Comparison of ENCODE assay signal across 8 cellular contexts in the genomic region with DNA sequence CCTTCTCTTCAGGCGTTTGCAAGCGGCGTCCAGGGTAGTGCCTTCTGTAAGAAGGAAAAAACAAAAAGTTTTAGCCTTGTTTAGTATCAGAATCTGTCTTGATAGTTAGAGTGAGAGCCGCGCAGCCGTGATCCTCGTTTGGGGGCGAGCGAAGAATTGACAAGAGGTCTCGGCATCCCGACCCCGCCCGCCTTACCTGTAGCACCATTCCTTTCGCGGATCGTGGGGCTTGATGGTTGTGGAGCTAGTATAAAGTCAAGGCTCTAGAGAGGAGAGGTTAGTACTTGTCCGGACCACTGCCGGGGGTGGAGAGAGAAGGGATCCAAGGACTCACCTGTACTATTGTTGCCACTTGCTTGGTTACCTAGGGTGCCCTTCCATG. TPM values are rescaled to one million over a fixed set of nuclear protein-coding genes. Genes with fewer than 3 reads are reported as not detected.
DNase-seq lines count a peak whose midpoint lies in the region; ATAC-seq, FAIRE-seq and TF ChIP-seq lines count a peak whose summit lies in the region.

No MANE protein-coding gene starts in this region.

- CTCF ChIA-PET in mammary epithelial cell (lab: Charles Lee; ENCODE audit: low non-redundant PET), result no interaction called here
- CTCF ChIA-PET in HepG2 (lab: Yijun Ruan, JAX; ENCODE audit: low intra/inter-chr PET ratio, low total read pairs), result no interaction called here

- intact Hi-C loops in mammary epithelial cell (cut with micrococcal nuclease) (loop anchor here (1.0 to 10.0 kb wide), 5 partner anchors 31 to 435 kb away; no protein-coding TSS in a partner anchor), HepG2 (cut with micrococcal nuclease; ENCODE audit: unreplicated experiment) (loop anchor here (5.0 to 10.0 kb wide), 5 partner anchors 35 to 872 kb away; a partner anchor contains a TSS)

- peak overlapping the region; percentile 82 for H3K9ac ChIP-seq in SK-N-MC (ENCODE audit: insufficient read length)
- peak overlapping the region; percentile 92 for H3K9ac ChIP-seq in mammary epithelial cell (ENCODE audit: insufficient read depth, low read length)
- H3K9ac ChIP-seq in HepG2 (ENCODE audit: insufficient read depth, low read depth, low read length), result peak overlapping the region; percentile 56

- H3K4me1 ChIP-seq in mammary epithelial cell (ENCODE audit: insufficient read depth, low read length) (peaks cover 31% of the 10 kb centered on the region), HepG2 (ENCODE audit: insufficient read depth, low read length) (peaks cover 34% of the 10 kb centered on the region)

- 0 out of 4 replicates have a peak, but pooled peaks of 1 of the 2 experiments have one; percentile 5 for TF ChIP-seq EP300 in HepG2 (IDR thresholded peaks at IDR 0.05; ENCODE audit: low read depth in 2 of 2, low read length in 2 of 2)
- no peak for TF ChIP-seq EP300 in HepG2 (CRISPR knock-in tag; IDR thresholded peaks at IDR 0.05; ENCODE audit: borderline replicate concordance)

- no peak for TF ChIP-seq CTCF in mammary epithelial cell (conservative IDR thresholded peaks at IDR 0.05 in 1 of 2, IDR thresholded peaks at IDR 0.05 in 1 of 2; ENCODE audit: extremely low read depth in 1 of 2, insufficient read depth in 1 of 2, low read depth in 1 of 2, low read length in 2 of 2)
- TF ChIP-seq CTCF in HepG2 (CRISPR knock-in tag; IDR thresholded peaks at IDR 0.05), result no peak
- no peak for TF ChIP-seq CTCF in D721Med (IDR thresholded peaks at IDR 0.05; ENCODE audit: insufficient read depth, missing control alignments)

- H3K79me2 ChIP-seq in mammary epithelial cell (ENCODE audit: insufficient read depth, low read length) (peaks cover 54% of the 10 kb centered on the region), HepG2 (ENCODE audit: insufficient read depth, low read length) (peaks cover 13% of the 10 kb centered on the region)

- no peaks in the 10 kb centered on the region for H4K20me1 ChIP-seq in mammary epithelial cell (ENCODE audit: insufficient read depth, low read length)
- H4K20me1 ChIP-seq in HepG2 (ENCODE audit: insufficient read depth, low read length), result no peaks in the 10 kb centered on the region

- BruUV-seq in mammary epithelial cell (replicated peaks; lab: Mats Ljungman, UMichigan) (TSS peak; percentile 39), HepG2 (replicated peaks; lab: Mats Ljungman, UMichigan) (TSS peak; percentile 80)

- H3K36me3 ChIP-seq in SK-N-MC (ENCODE audit: insufficient read depth, low read length) (peaks cover 8% of the 10 kb centered on the region; the same call in 1 of the 2 replicates), mammary epithelial cell (ENCODE audit: insufficient read depth, low read length) (no peaks in the 10 kb centered on the region), HepG2 (replicated peaks in 1 of 2; ENCODE audit: control insufficient read depth in 1 of 2, insufficient read depth in 2 of 2, low read length in 2 of 2) (no peaks in the 10 kb centered on the region)

- FAIRE-seq in HepG2 (lab: Jason Lieb, UNC) (no peak), HTR-8/SVneo (lab: Jason Lieb, UNC) (no peak), D721Med (lab: Jason Lieb, UNC) (no peak)

- TF ChIP-seq RAD21 in HepG2 (CRISPR knock-in tag; IDR thresholded peaks at IDR 0.05), result no peak

- dilution Hi-C loops in mammary epithelial cell (cut with HindIII; ENCODE audit: low sequenced_read_pairs), result no loop called here

- H2AFZ ChIP-seq in mammary epithelial cell (ENCODE audit: low read depth, low read length), result peak overlapping the region; percentile 93
- H2AFZ ChIP-seq in HepG2 (ENCODE audit: low read length), result peak overlapping the region; percentile 39

- WGBS in mammary epithelial cell (ENCODE audit: low coverage, missing lambda C conversion rate), result 1% methylated on average over 12 of the region's 18 CpGs
- 1% methylated on average over 18 of the region's 18 CpGs for WGBS in HepG2 (ENCODE audit: low lambda C conversion rate)

- H3K27me3 ChIP-seq in mammary epithelial cell (ENCODE audit: insufficient read depth, low read length), result no peaks in the 10 kb centered on the region
- H3K27me3 ChIP-seq in HepG2 (ENCODE audit: control insufficient read depth in 1 of 2, insufficient read depth in 2 of 2, low read length in 2 of 2), result no peaks in the 10 kb centered on the region; a peak in 1 of 5 replicates

- DNase-seq in SK-N-MC (ENCODE audit: low read depth, low spot score) (no peak), mammary epithelial cell (peak; percentile 58), HepG2 (ENCODE audit: low spot score) (peak; percentile 2), HTR-8/SVneo (ENCODE audit: insufficient read length, low spot score) (no peak), D721Med (ENCODE audit: insufficient read length, low spot score) (no peak)
- DNase-seq in stimulated activated CD8-positive, alpha-beta memory T cell treated with anti-CD3 and anti-CD28 coated beads, Interleukin-15, amount 100 ng/mL, for 24 hours (ENCODE audit: low read depth), result peak; percentile 4

- ATAC-seq in GM18868 (IDR thresholded peaks at IDR 0.05; ENCODE audit: unreplicated experiment), result peak; percentile 2
- peak; percentile 7 for ATAC-seq in HG03064 (IDR thresholded peaks at IDR 0.05; ENCODE audit: low read depth, unreplicated experiment)
- peak; percentile 38 for ATAC-seq in HepG2

- POLR2A ChIA-PET in HepG2 (lab: Yijun Ruan, JAX), result interaction anchor here (0.6 to 1.4 kb wide), 2 partner anchors 11 to 109 kb away, joined by 3 to 5 read pairs; no protein-coding TSS in a partner anchor

- H3K4me2 ChIP-seq in mammary epithelial cell (ENCODE audit: insufficient read depth, low read depth, low read length) (peak overlapping the region; percentile 77), HepG2 (ENCODE audit: low read depth, low read length) (peak overlapping the region; percentile 78)

- H3K27ac ChIP-seq in SK-N-MC (no peak overlapping the region), mammary epithelial cell (ENCODE audit: insufficient read depth, low read depth, low read length) (peak overlapping the region; percentile 90), HepG2 (ENCODE audit: extremely low read length, insufficient read depth, low read length) (peak overlapping the region; percentile 62)

- no peak for TF ChIP-seq POLR2A in HepG2 (IDR thresholded peaks at IDR 0.05; ENCODE audit: insufficient read depth in 1 of 2, low read depth in 2 of 2, low read length in 2 of 2)

- H3K9me3 ChIP-seq in SK-N-MC (ENCODE audit: low read depth, low read length), result no peaks in the 10 kb centered on the region
- no peaks in the 10 kb centered on the region for H3K9me3 ChIP-seq in mammary epithelial cell (replicated peaks; ENCODE audit: insufficient read depth, low read length)
- H3K9me3 ChIP-seq in HepG2 (ENCODE audit: low read length), result no peaks in the 10 kb centered on the region

- in situ Hi-C loops in mammary epithelial cell (cut with MboI; ENCODE audit: low sequenced_read_pairs in 2 of 2) (loop anchor here in 1 of 2 donors (10.0 to 25.0 kb wide), 2 partner anchors 372 to 870 kb away; no protein-coding TSS in a partner anchor), HepG2 (cut with HindIII; ENCODE audit: extremely low pct_ligation_motif_present, low pct_unique_long_range_greater_than_20kb) (loop anchor here (25.0 kb wide), 1 partner anchor 845 kb away; no protein-coding TSS in a partner anchor)

- H3K4me3 ChIP-seq in SK-N-MC, result peak overlapping the region; percentile 79
- peak overlapping the region; percentile 80 to 82 (median 82) for H3K4me3 ChIP-seq in mammary epithelial cell (replicated peaks in 1 of 3; ENCODE audit: insufficient read depth in 1 of 3, low read depth in 2 of 3, low read length in 3 of 3)
- peak overlapping the region; percentile 73 to 86 (median 75) for H3K4me3 ChIP-seq in HepG2 (replicated peaks in 1 of 3; ENCODE audit: insufficient read depth in 1 of 3, low read depth in 2 of 3, low read length in 3 of 3)

RNA-seq across cellular contexts. Expression of a gene that starts 0.5 kb away (rescaled TPM):
- total RNA-seq in mammary epithelial cell (10 to 100 TPM; 46.3 to 97.0 TPM), HepG2 (2016; rRNA removed; fragmentation: Illumina TruSeq; extraction: Trizol) (18.6 and 22.5 TPM in 2 replicates)
- polyA plus RNA-seq in mammary epithelial cell (20.2 TPM), HepG2 (2011; rRNA removed) (4.2 and 6.3 TPM in 2 replicates)
- 74.9 TPM for polyA minus RNA-seq in mammary epithelial cell
- 5.6 and 7.3 TPM in 2 replicates for total RNA-seq in HepG2 (2016; cell fraction: cytosol; rRNA removed; fragmentation: Illumina TruSeq; extraction: Trizol; ENCODE audit: low read depth)
- 18.4 and 24.0 TPM in 2 replicates for total RNA-seq in HepG2 (2016; cell fraction: insoluble cytoplasmic fraction; rRNA removed; fragmentation: Illumina TruSeq; extraction: Trizol)
- total RNA-seq in HepG2 (2016; cell fraction: membrane; rRNA removed; fragmentation: Illumina TruSeq; extraction: Trizol), result 8.7 and 11.5 TPM in 2 replicates
- total RNA-seq in HepG2 (2016; cell fraction: nucleus; rRNA removed; fragmentation: Illumina TruSeq; extraction: Trizol), result 22.3 and 26.5 TPM in 2 replicates
- polyA plus RNA-seq in HepG2 (2011; cell fraction: cytosol; rRNA removed), result 1.8 and 3.5 TPM in 2 replicates
- polyA plus RNA-seq in HepG2 (2011; cell fraction: nucleus; rRNA removed), result 0.84 and 1.2 TPM in 2 replicates
- 3.4 and 4.2 TPM in 2 replicates for polyA plus RNA-seq in HepG2 (2012)
- polyA plus RNA-seq in HepG2 (2016; cell fraction: cytosol; fragmentation: Illumina TruSeq; extraction: Trizol; ENCODE audit: low read depth), result 0.27 and 0.31 TPM in 2 replicates
- 5.5 and 6.0 TPM in 2 replicates for polyA plus RNA-seq in HepG2 (2016; cell fraction: insoluble cytoplasmic fraction; fragmentation: Illumina TruSeq; extraction: Trizol; ENCODE audit: low read depth)
- polyA plus RNA-seq in HepG2 (2016; cell fraction: membrane; fragmentation: Illumina TruSeq; extraction: Trizol; ENCODE audit: low read depth), result 0.89 and 1.1 TPM in 2 replicates
- 12.1 and 12.7 TPM in 2 replicates for polyA plus RNA-seq in HepG2 (2016; cell fraction: nucleus; fragmentation: Illumina TruSeq; extraction: Trizol; ENCODE audit: insufficient read depth, low read depth)
- 18.8 and 31.6 TPM in 2 replicates for polyA minus RNA-seq in HepG2 (2011; rRNA and poly(A)+ RNA removed; ENCODE audit: low replicate concordance)
- polyA minus RNA-seq in HepG2 (2011; cell fraction: cytosol; rRNA and poly(A)+ RNA removed), result 19.4 and 20.7 TPM in 2 replicates
- 8.9 and 12.7 TPM in 2 replicates for polyA minus RNA-seq in HepG2 (2011; cell fraction: nucleus; rRNA and poly(A)+ RNA removed)

RNA-seq across cellular contexts. Expression of a gene that starts 0.7 kb away (rescaled TPM):
- total RNA-seq in mammary epithelial cell, result 10 to 100 TPM; 20.0 to 20.5 TPM
- polyA plus RNA-seq in mammary epithelial cell, result 4.7 TPM
- 1.8 TPM for polyA minus RNA-seq in mammary epithelial cell
- 10.8 and 13.2 TPM in 2 replicates for total RNA-seq in HepG2 (2016; rRNA removed; fragmentation: Illumina TruSeq; extraction: Trizol)
- 2.0 and 2.2 TPM in 2 replicates for total RNA-seq in HepG2 (2016; cell fraction: cytosol; rRNA removed; fragmentation: Illumina TruSeq; extraction: Trizol; ENCODE audit: low read depth)
- 9.7 and 9.8 TPM in 2 replicates for total RNA-seq in HepG2 (2016; cell fraction: insoluble cytoplasmic fraction; rRNA removed; fragmentation: Illumina TruSeq; extraction: Trizol)
- total RNA-seq in HepG2 (2016; cell fraction: membrane; rRNA removed; fragmentation: Illumina TruSeq; extraction: Trizol), result 3.1 and 4.5 TPM in 2 replicates
- 23.2 and 24.7 TPM in 2 replicates for total RNA-seq in HepG2 (2016; cell fraction: nucleus; rRNA removed; fragmentation: Illumina TruSeq; extraction: Trizol)
- 2.4 TPM in 2 replicates for polyA plus RNA-seq in HepG2 (2011; rRNA removed)
- polyA plus RNA-seq in HepG2 (2011; cell fraction: cytosol; rRNA removed), result 1.9 and 2.8 TPM in 2 replicates
- 11.0 and 11.1 TPM in 2 replicates for polyA plus RNA-seq in HepG2 (2011; cell fraction: nucleus; rRNA removed)
- 4.3 and 4.8 TPM in 2 replicates for polyA plus RNA-seq in HepG2 (2012)
- 0.49 and 0.53 TPM in 2 replicates for polyA plus RNA-seq in HepG2 (2016; cell fraction: cytosol; fragmentation: Illumina TruSeq; extraction: Trizol; ENCODE audit: low read depth)
- polyA plus RNA-seq in HepG2 (2016; cell fraction: insoluble cytoplasmic fraction; fragmentation: Illumina TruSeq; extraction: Trizol; ENCODE audit: low read depth), result 7.8 and 10.1 TPM in 2 replicates
- 0.85 and 1.5 TPM in 2 replicates for polyA plus RNA-seq in HepG2 (2016; cell fraction: membrane; fragmentation: Illumina TruSeq; extraction: Trizol; ENCODE audit: low read depth)
- 15.0 and 17.1 TPM in 2 replicates for polyA plus RNA-seq in HepG2 (2016; cell fraction: nucleus; fragmentation: Illumina TruSeq; extraction: Trizol; ENCODE audit: insufficient read depth, low read depth)
- 2.2 and 3.1 TPM in 2 replicates for polyA minus RNA-seq in HepG2 (2011; rRNA and poly(A)+ RNA removed; ENCODE audit: low replicate concordance)
- polyA minus RNA-seq in HepG2 (2011; cell fraction: cytosol; rRNA and poly(A)+ RNA removed), result 3.3 and 4.1 TPM in 2 replicates
- polyA minus RNA-seq in HepG2 (2011; cell fraction: nucleus; rRNA and poly(A)+ RNA removed), result 40.8 and 41.8 TPM in 2 replicates

Comparison
In these comparisons a context has a peak if more than half of its experiments do, and no peak if none do; other contexts are left out.
1. DNase-seq: peak in mammary epithelial cell (single experiment), HepG2 (single experiment) and stimulated activated CD8-positive, alpha-beta memory T cell treated with anti-CD3 and anti-CD28 coated beads, Interleukin-15, amount 100 ng/mL, for 24 hours (single experiment); none in SK-N-MC (single experiment), HTR-8/SVneo (single experiment) and D721Med (single experiment).
2. Peak in every context shown above with its lines, with median percentiles within 50 percentile points of each other: ATAC-seq, H3K4me3 ChIP-seq and H3K9ac ChIP-seq.